ENCODE assay signal across 8 cellular contexts in genomic region chr19:8512115-8512967, GRCh38. TPM values are rescaled to one million over a fixed set of nuclear protein-coding genes. Genes with fewer than 3 reads are reported as not detected.
DNase-seq lines count a peak whose midpoint lies in the region; ATAC-seq and TF ChIP-seq lines count a peak whose summit lies in the region.

No MANE protein-coding gene starts in this region.

- DNase-seq in right atrium auricular region (ENCODE audit: low spot score) = no peak
- no peak for DNase-seq in cardiac septum (ENCODE audit: low spot score)
- DNase-seq in SHP77 (lab: John Stamatoyannopoulos, UW) = peak; percentile 39 to 47
- DNase-seq in stimulated activated naive CD8-positive, alpha-beta T cell treated with anti-CD3 and anti-CD28 coated beads, Interleukin-15, amount 100 ng/mL, for 72 hours = peak in 1 of 2 donors; percentile 32
- DNase-seq in activated gamma-delta T cell (lab: John Stamatoyannopoulos, UW) = no peak
- no peak for DNase-seq in NCI-H2081 treated with DMSO at 0.1 percent for 48 hours (lab: John Stamatoyannopoulos, UW)
- no peak for DNase-seq in DMS114 treated with DMSO at 0.1 percent for 48 hours (lab: John Stamatoyannopoulos, UW; ENCODE audit: unreplicated experiment)

- peak overlapping the region; percentile 59 to 99 for H3K4me3 Mint-ChIP-seq in stimulated activated naive CD8-positive, alpha-beta T cell treated with anti-CD3 and anti-CD28 coated beads, Interleukin-15, amount 100 ng/mL, for 72 hours

- H3K4me1 Mint-ChIP-seq in stimulated activated naive CD8-positive, alpha-beta T cell treated with anti-CD3 and anti-CD28 coated beads, Interleukin-15, amount 100 ng/mL, for 72 hours = peaks cover 53% of the 10 kb centered on the region

- H3K9me3 ChIP-seq in right atrium auricular region = no peaks in the 10 kb centered on the region

- peak; percentile 42 for ATAC-seq in esophagus mucosa
- ATAC-seq in stimulated activated naive CD8-positive, alpha-beta T cell treated with anti-CD3 and anti-CD28 coated beads, Interleukin-15, amount 100 ng/mL, for 72 hours = no peak

- H3K27me3 ChIP-seq in right atrium auricular region = no peaks in the 10 kb centered on the region

- peak overlapping the region in 1 of 2 donors; percentile 42 for H3K27ac Mint-ChIP-seq in stimulated activated naive CD8-positive, alpha-beta T cell treated with anti-CD3 and anti-CD28 coated beads, Interleukin-15, amount 100 ng/mL, for 72 hours

- H3K4me1 ChIP-seq in right atrium auricular region = peaks cover 0 to 28% of the 10 kb centered on the region in 2 donors

- H3K27ac ChIP-seq in right atrium auricular region = peak overlapping the region; percentile 93 to 99

- H3K9me3 Mint-ChIP-seq in stimulated activated naive CD8-positive, alpha-beta T cell treated with anti-CD3 and anti-CD28 coated beads, Interleukin-15, amount 100 ng/mL, for 72 hours = no peaks in the 10 kb centered on the region

- intact Hi-C loops in cardiac septum (cut with DNase I) = no loop called here

- H3K36me3 ChIP-seq in right atrium auricular region = peaks cover 6% of the 10 kb centered on the region

- no peak for TF ChIP-seq CTCF in right atrium auricular region (IDR thresholded peaks at IDR 0.05)

- H3K27me3 Mint-ChIP-seq in stimulated activated naive CD8-positive, alpha-beta T cell treated with anti-CD3 and anti-CD28 coated beads, Interleukin-15, amount 100 ng/mL, for 72 hours = no peaks in the 10 kb centered on the region

- no peak overlapping the region for H3K4me3 ChIP-seq in right atrium auricular region

RNA-seq across cellular contexts. Expression of gene ZNF414, which starts 1.6 kb away (rescaled TPM):
- 10 to 100 TPM in 1 of 2 donors, 1 to 10 TPM in 1; 8.2 to 13.5 TPM for total RNA-seq in right atrium auricular region
- 20.2 TPM for total RNA-seq in cardiac septum
- total RNA-seq in esophagus mucosa = 13.3 TPM

RNA-seq across cellular contexts. Expression of gene PRAM1, which starts 9.9 kb away (rescaled TPM):
- total RNA-seq in right atrium auricular region (under 1 TPM; 0.19 to 0.79 TPM), cardiac septum (0.62 TPM), esophagus mucosa (0.76 TPM)

Comparison
In these comparisons a context has a peak if more than half of its experiments do, and no peak if none do; other contexts are left out.
1. DNase-seq: peak in SHP77 (2 of 2); none in right atrium auricular region (single experiment), cardiac septum (single experiment), activated gamma-delta T cell (single experiment), NCI-H2081 treated with DMSO at 0.1 percent for 48 hours (single experiment) and DMS114 treated with DMSO at 0.1 percent for 48 hours (single experiment).